Comparison of ENCODE assay signal across 1 cellular context in the genomic region with DNA sequence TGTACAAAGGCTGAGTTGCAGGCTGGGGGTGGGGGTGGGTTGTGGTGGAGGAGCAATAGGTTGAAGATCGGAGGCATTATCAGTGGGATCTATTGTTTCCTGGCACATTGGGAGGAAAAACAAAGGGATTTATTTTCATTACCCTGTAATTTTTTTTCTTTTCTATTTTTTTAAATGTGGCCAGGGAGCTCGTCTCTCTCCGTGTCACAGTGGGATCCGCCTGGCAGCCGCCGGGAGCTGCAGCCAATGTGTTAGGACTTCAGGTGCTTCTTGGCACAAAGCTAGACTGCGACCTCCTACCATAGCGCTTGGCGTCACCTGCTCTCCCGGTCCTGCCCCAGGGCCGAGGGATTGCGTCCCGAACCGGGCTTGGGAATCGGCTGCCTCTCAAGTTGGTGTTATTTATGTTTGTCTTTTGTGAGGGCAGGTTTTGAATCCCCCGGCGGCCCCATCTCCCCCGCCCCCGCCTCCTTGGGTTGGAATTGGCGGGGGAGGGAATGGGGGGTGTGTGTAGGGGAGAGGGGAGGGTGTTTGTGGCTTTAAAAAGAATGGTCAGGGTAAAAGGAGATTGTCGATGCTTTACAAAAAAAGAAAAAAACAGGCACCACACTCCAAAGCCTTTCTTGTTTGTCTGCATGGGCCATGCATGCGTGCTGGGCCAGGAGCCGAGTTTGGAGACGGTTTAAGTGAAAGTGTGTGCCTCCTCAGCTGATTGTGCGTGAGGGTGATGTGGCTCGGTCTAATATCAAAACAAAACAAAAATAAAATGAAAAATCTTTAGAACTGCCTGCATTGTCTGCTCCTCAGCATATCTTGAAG.
TF ChIP-seq lines count a peak whose summit lies in the region.

No MANE protein-coding gene starts in this region.

TF ChIP-seq in GM23338, 12 proteins besides CTCF, POLR2A, EP300 and RAD21 (continued from another document):
- TF ChIP-seq ZNF462 (CRISPR knock-in tag; IDR thresholded peaks at IDR 0.05) (no peak), POLR2AphosphoS5 (IDR thresholded peaks at IDR 0.05; ENCODE audit: low read depth) (peak; percentile 65; the same call in 1 of the 2 replicates)
